In genomic region chr15:47384316-47384715, GRCh38 we compare ENCODE assay signal across 8 cellular contexts.
DNase-seq lines count a peak whose midpoint lies in the region; ATAC-seq lines count a peak whose summit lies in the region.

No MANE protein-coding gene starts in this region.

- intact Hi-C loops in sciatic nerve (cut with DNase I), result no loop called here

- DNase-seq in H4 (ENCODE audit: low spot score), result peak; percentile 84
- DNase-seq in SKM-1 treated with dmso at 0.1 percent for 144 hours (lab: John Stamatoyannopoulos, UW; ENCODE audit: unreplicated experiment), result peak; percentile 74
- peak; percentile 73 for DNase-seq in foreskin melanocyte
- DNase-seq in sciatic nerve (ENCODE audit: low spot score), result no peak
- DNase-seq in cerebellar nuclear complex (lab: John Stamatoyannopoulos, UW), result no peak
- no peak for DNase-seq in activated effector memory CD4-positive, alpha-beta T cell treated with Interleukin-2 at 50 U/mL for 16 hours
- DNase-seq in A172 (ENCODE audit: low spot score), result no peak
- DNase-seq in stimulated activated naive CD4-positive, alpha-beta T cell (lab: John Stamatoyannopoulos, UW), result no peak

- peak; percentile 85 for ATAC-seq in sciatic nerve

Comparison
In these comparisons a context has a peak if more than half of its experiments do, and no peak if none do; other contexts are left out.
1. DNase-seq: peak in H4 (single experiment), SKM-1 treated with dmso at 0.1 percent for 144 hours (single experiment) and foreskin melanocyte (single experiment); none in sciatic nerve (single experiment), cerebellar nuclear complex (0 of 2), activated effector memory CD4-positive, alpha-beta T cell treated with Interleukin-2 at 50 U/mL for 16 hours (single experiment), A172 (single experiment) and stimulated activated naive CD4-positive, alpha-beta T cell (0 of 6).